ENCODE assay signal across 8 cellular contexts in the genomic region with DNA sequence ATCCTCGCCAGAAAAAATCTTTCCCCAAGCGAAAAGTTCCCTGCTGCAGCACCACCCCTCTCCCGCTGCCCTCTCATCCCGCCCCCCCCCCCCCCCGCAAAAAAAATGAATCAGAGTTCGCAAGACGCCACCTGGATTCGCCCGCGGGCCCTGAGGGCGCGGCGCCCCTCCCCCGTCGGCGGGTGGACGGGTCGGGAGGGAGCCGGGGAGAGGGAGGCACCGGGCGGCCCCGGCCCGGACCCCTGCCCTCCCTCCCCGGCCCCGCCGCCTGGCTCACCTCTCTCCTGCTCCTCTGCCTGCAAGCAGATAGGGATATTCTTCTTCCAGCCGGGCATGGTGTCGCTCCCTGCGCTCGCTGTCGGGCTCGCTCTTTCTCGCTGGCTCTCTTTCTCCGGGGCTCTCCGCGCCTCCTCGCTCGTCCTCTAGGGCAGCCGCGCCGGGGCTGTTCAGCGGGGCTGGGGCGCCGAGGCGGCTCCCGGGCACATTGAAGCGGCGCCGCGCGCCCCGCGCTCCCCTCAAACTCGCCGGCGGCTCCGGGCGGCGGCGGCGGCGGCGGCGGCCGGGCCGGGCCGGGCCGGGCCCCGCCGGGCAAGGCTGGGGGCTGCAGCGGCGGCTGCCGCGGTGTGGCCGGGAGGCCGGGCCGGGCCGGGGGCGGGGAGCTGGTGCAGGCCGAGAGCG.
DNase-seq lines count a peak whose midpoint lies in the region; ATAC-seq and TF ChIP-seq lines count a peak whose summit lies in the region.

No MANE protein-coding gene starts in this region.

- ATAC-seq in GM18498 (IDR thresholded peaks at IDR 0.05; ENCODE audit: unreplicated experiment) (peak; percentile 66), HG03025 (IDR thresholded peaks at IDR 0.05; ENCODE audit: low FRiP score, unreplicated experiment) (peak; percentile 54), GM18520 (IDR thresholded peaks at IDR 0.05; ENCODE audit: unreplicated experiment) (no peak)
- ATAC-seq in activated T-cell treated with anti-CD3 and anti-CD28 coated beads, Interleukin-2, amount 50 U/mL, for 4 hours: peak; percentile 73 to 75

- no peaks in the 10 kb centered on the region for H3K9me3 ChIP-seq in osteoblast (ENCODE audit: low read depth, low read length)

- peak overlapping the region; percentile 58 for H3K4me3 ChIP-seq in fibroblast of the aortic adventitia (ENCODE audit: low read depth, low read length)
- H3K4me3 ChIP-seq in osteoblast (ENCODE audit: insufficient read depth, low read length): peak overlapping the region; percentile 53

- H3K9me3 Mint-ChIP-seq in activated T-cell treated with anti-CD3 and anti-CD28 coated beads, Interleukin-2, amount 50 U/mL, for 4 hours: no peaks in the 10 kb centered on the region

- H3K79me2 ChIP-seq in osteoblast (ENCODE audit: insufficient read depth, low read length): no peaks in the 10 kb centered on the region

- peak; percentile 34 for DNase-seq in 8988T
- DNase-seq in NCI-H510A treated with DMSO at 0.1 percent for 48 hours (lab: John Stamatoyannopoulos, UW): peak; percentile 54
- peak; percentile 36 for DNase-seq in activated T-cell treated with anti-CD3 and anti-CD28 coated beads, Interleukin-2, amount 50 U/mL, for 4 hours
- peak; percentile 13 for DNase-seq in fibroblast of the aortic adventitia (ENCODE audit: low read depth)
- peak; percentile 89 for DNase-seq in osteoblast (ENCODE audit: insufficient read length, low spot score, missing footprints)

- H3K4me1 ChIP-seq in osteoblast (ENCODE audit: insufficient read depth, low read length): no peaks in the 10 kb centered on the region

- peaks cover 36% of the 10 kb centered on the region for H3K27me3 ChIP-seq in osteoblast (ENCODE audit: insufficient read depth, low read length)

- H3K4me3 Mint-ChIP-seq in activated T-cell treated with anti-CD3 and anti-CD28 coated beads, Interleukin-2, amount 50 U/mL, for 4 hours: peak overlapping the region; percentile 87

- TF ChIP-seq CTCF in fibroblast of the aortic adventitia (IDR thresholded peaks at IDR 0.05; ENCODE audit: insufficient read depth, low read length): peak; percentile 14
- no peak for TF ChIP-seq CTCF in osteoblast (IDR thresholded peaks at IDR 0.05; ENCODE audit: extremely low read depth, low read depth, low read length)

- no peak overlapping the region for H3K27ac ChIP-seq in osteoblast (ENCODE audit: low read depth, low read length)

- H4K20me1 ChIP-seq in osteoblast (ENCODE audit: insufficient read depth, low read length): no peaks in the 10 kb centered on the region

- H2AFZ ChIP-seq in osteoblast (ENCODE audit: low read length): no peak overlapping the region

- H3K36me3 Mint-ChIP-seq in activated T-cell treated with anti-CD3 and anti-CD28 coated beads, Interleukin-2, amount 50 U/mL, for 4 hours (ENCODE audit: insufficient read depth): no peaks in the 10 kb centered on the region

- peaks cover 41% of the 10 kb centered on the region for H3K27me3 Mint-ChIP-seq in activated T-cell treated with anti-CD3 and anti-CD28 coated beads, Interleukin-2, amount 50 U/mL, for 4 hours (ENCODE audit: low read depth)

- H3K4me1 Mint-ChIP-seq in activated T-cell treated with anti-CD3 and anti-CD28 coated beads, Interleukin-2, amount 50 U/mL, for 4 hours (ENCODE audit: low read depth): peaks cover 20% of the 10 kb centered on the region

- no peaks in the 10 kb centered on the region for H3K36me3 ChIP-seq in osteoblast (ENCODE audit: insufficient read depth, low read length)

- H3K4me2 ChIP-seq in osteoblast (ENCODE audit: insufficient read depth, low read length): peak overlapping the region; percentile 64

Comparison
In these comparisons a context has a peak if more than half of its experiments do, and no peak if none do; other contexts are left out.
1. DNase-seq: peak in every context shown above with its lines; median percentile 89 in osteoblast; 54 in NCI-H510A treated with DMSO at 0.1 percent for 48 hours; 36 in activated T-cell treated with anti-CD3 and anti-CD28 coated beads, Interleukin-2, amount 50 U/mL, for 4 hours; 34 in 8988T; 13 in fibroblast of the aortic adventitia.